In genomic region chr17:17807440-17807839, GRCh38 we compare ENCODE assay signal across 32 cellular contexts. TPM values are rescaled to one million over a fixed set of nuclear protein-coding genes. Genes with fewer than 3 reads are reported as not detected.
DNase-seq lines count a peak whose midpoint lies in the region; ATAC-seq and TF ChIP-seq lines count a peak whose summit lies in the region.
"Had no signal": no experiment of that assay in that cellular context is flagged by ENCODE, and none has a peak within 500 bp of the region (broad histone marks: within the 10 kb centered on the region; RNA-seq: fewer than 3 reads in every experiment).

No MANE protein-coding gene starts in this region.

- H3K36me3 ChIP-seq in Panc1 (ENCODE audit: control insufficient read depth, insufficient read depth, low read length) (no peaks in the 10 kb centered on the region; the same call in 1 of the 2 replicates), suprapubic skin (no peaks in the 10 kb centered on the region)

- TF ChIP-seq EP300 in suprapubic skin (IDR thresholded peaks at IDR 0.05), result no peak

- ATAC-seq in activated naive CD8-positive, alpha-beta T cell treated with anti-CD3 and anti-CD28 coated beads, Interleukin-2, amount 50 U/mL, for 24 hours, result no peak
- ATAC-seq in Panc1, result no peak
- ATAC-seq: right cardiac atrium; stimulated activated naive CD8-positive, alpha-beta T cell treated with anti-CD3 and anti-CD28 coated beads, Interleukin-15, amount 100 ng/mL, for 72 hours had no signal

- no peaks in the 10 kb centered on the region for H3K9me3 ChIP-seq in Panc1 (ENCODE audit: control insufficient read depth, insufficient read depth, low read depth, low read length)
- no peaks in the 10 kb centered on the region for H3K9me3 ChIP-seq in suprapubic skin
- H3K9me3 ChIP-seq: neutrophil, Peyer's patch, thyroid gland had no signal

- POLR2A ChIA-PET in Panc1 (lab: Charles Lee), result no interaction called here

- no CpG with 5 or more reads among the region's 5 CpGs for WGBS in suprapubic skin

- no peaks in the 10 kb centered on the region for H3K9me3 Mint-ChIP-seq in activated naive CD8-positive, alpha-beta T cell treated with anti-CD3 and anti-CD28 coated beads for 36 hours
- H3K9me3 Mint-ChIP-seq in activated naive CD8-positive, alpha-beta T cell treated with anti-CD3 and anti-CD28 coated beads, Interleukin-2, amount 50 U/mL, for 24 hours, result no peaks in the 10 kb centered on the region
- no peaks in the 10 kb centered on the region for H3K9me3 Mint-ChIP-seq in endothelial cell (ENCODE audit: unreplicated experiment)
- H3K9me3 Mint-ChIP-seq: activated naive CD4-positive, alpha-beta T cell treated with anti-CD3 and anti-CD28 coated beads for 36 hours; stimulated activated naive CD8-positive, alpha-beta T cell treated with anti-CD3 and anti-CD28 coated beads, Interleukin-15, amount 100 ng/mL, for 72 hours had no signal

- H3K27ac Mint-ChIP-seq in activated naive CD8-positive, alpha-beta T cell treated with anti-CD3 and anti-CD28 coated beads for 36 hours, result peak overlapping the region; percentile 6
- no peak overlapping the region for H3K27ac Mint-ChIP-seq in activated naive CD8-positive, alpha-beta T cell treated with anti-CD3 and anti-CD28 coated beads, Interleukin-2, amount 50 U/mL, for 24 hours
- H3K27ac Mint-ChIP-seq in endothelial cell (ENCODE audit: unreplicated experiment), result peak overlapping the region; percentile 36
- H3K27ac Mint-ChIP-seq: activated naive CD4-positive, alpha-beta T cell treated with anti-CD3 and anti-CD28 coated beads for 36 hours had no signal

- CTCF ChIA-PET in Panc1 (lab: Charles Lee), result interaction anchor here (0.5 kb wide), 1 partner anchor 25 kb away, joined by 3 read pairs; no protein-coding TSS in a partner anchor

- TF ChIP-seq CTCF in Panc1 (IDR thresholded peaks at IDR 0.05) (no peak), endothelial cell (IDR thresholded peaks at IDR 0.05; ENCODE audit: unreplicated experiment) (no peak), suprapubic skin (IDR thresholded peaks at IDR 0.05) (no peak)

- H3K27ac ChIP-seq in Panc1 (ENCODE audit: low read length) (peak overlapping the region; percentile 39; the same call in 1 of the 2 replicates), suprapubic skin (peak overlapping the region; percentile 25)
- H3K27ac ChIP-seq: brain microvascular endothelial cell, HL-60, KMS-11, neutrophil, Peyer's patch, thyroid gland, WERI-Rb-1 had no signal

- no TSS peak for BruUV-seq in Panc1 (replicated peaks; lab: Mats Ljungman, UMichigan)

- peaks cover 16% of the 10 kb centered on the region for H3K4me1 Mint-ChIP-seq in activated naive CD8-positive, alpha-beta T cell treated with anti-CD3 and anti-CD28 coated beads for 36 hours
- peaks cover 16% of the 10 kb centered on the region for H3K4me1 Mint-ChIP-seq in activated naive CD8-positive, alpha-beta T cell treated with anti-CD3 and anti-CD28 coated beads, Interleukin-2, amount 50 U/mL, for 24 hours
- peaks cover 16% of the 10 kb centered on the region for H3K4me1 Mint-ChIP-seq in endothelial cell (ENCODE audit: unreplicated experiment)

- H3K4me3 Mint-ChIP-seq in activated naive CD8-positive, alpha-beta T cell treated with anti-CD3 and anti-CD28 coated beads for 36 hours, result no peak overlapping the region
- H3K4me3 Mint-ChIP-seq in activated naive CD8-positive, alpha-beta T cell treated with anti-CD3 and anti-CD28 coated beads, Interleukin-2, amount 50 U/mL, for 24 hours, result no peak overlapping the region
- no peak overlapping the region for H3K4me3 Mint-ChIP-seq in endothelial cell (ENCODE audit: unreplicated experiment)
- H3K4me3 Mint-ChIP-seq: activated naive CD4-positive, alpha-beta T cell treated with anti-CD3 and anti-CD28 coated beads for 36 hours; stimulated activated naive CD8-positive, alpha-beta T cell treated with anti-CD3 and anti-CD28 coated beads, Interleukin-15, amount 100 ng/mL, for 72 hours had no signal

- no peak for DNase-seq in activated naive CD8-positive, alpha-beta T cell treated with anti-CD3 and anti-CD28 coated beads for 36 hours
- no peak for DNase-seq in activated naive CD8-positive, alpha-beta T cell treated with anti-CD3 and anti-CD28 coated beads, Interleukin-2, amount 50 U/mL, for 24 hours
- no peak for DNase-seq in Panc1 (ENCODE audit: low read depth, low spot score)
- DNase-seq in endothelial cell (ENCODE audit: low spot score), result no peak
- no peak for DNase-seq in suprapubic skin (ENCODE audit: low spot score in 2 of 2)
- DNase-seq in AML-193 (lab: John Stamatoyannopoulos, UW), result no peak
- no peak for DNase-seq in NCI-H82 treated with DMSO at 0.1 percent for 48 hours (lab: John Stamatoyannopoulos, UW; ENCODE audit: unreplicated experiment)
- no peak for DNase-seq in stimulated activated CD8-positive, alpha-beta memory T cell treated with anti-CD3 and anti-CD28 coated beads, Interleukin-4, amount 100 ng/mL, for 48 hours
- DNase-seq: ACHN; activated CD4-positive, alpha-beta T cell treated with anti-CD3 and anti-CD28 coated beads for 4 hours; activated naive CD4-positive, alpha-beta T cell treated with anti-CD3 and anti-CD28 coated beads for 36 hours; activated T-cell treated with anti-CD3 and anti-CD28 coated beads, Interleukin-2, amount 50 U/mL, for 48 hours; brain microvascular endothelial cell; left colon; mesenchymal stem cell; MM.1S; NCI-H1417 treated with DMSO at 0.1 percent for 48 hours; NCI-H2081 treated with DMSO at 0.1 percent for 48 hours; NCI-H2227 treated with DMSO at 0.1 percent for 48 hours; NCI-H526; Peyer's patch; posterior cingulate gyrus; right cardiac atrium; stimulated activated CD4-positive, alpha-beta T cell treated with anti-CD3 and anti-CD28 coated beads, Interleukin-2, amount 100 ng/mL, for 24 hours; stimulated activated naive CD8-positive, alpha-beta T cell treated with anti-CD3 and anti-CD28 coated beads, Interleukin-15, amount 100 ng/mL, for 72 hours; SW 1271; T1000; thyroid gland; WERI-Rb-1 had no signal

- no peak overlapping the region for H3K4me3 ChIP-seq in Panc1 (ENCODE audit: low read depth in 2 of 2, low read length in 2 of 2)
- H3K4me3 ChIP-seq in suprapubic skin, result no peak overlapping the region
- H3K4me3 ChIP-seq: Peyer's patch, thyroid gland had no signal

- H3K4me1 ChIP-seq in Panc1 (ENCODE audit: control insufficient read depth, insufficient read depth, low read length), result peaks cover 48% of the 10 kb centered on the region
- peaks cover 56% of the 10 kb centered on the region for H3K4me1 ChIP-seq in suprapubic skin

- H3K36me3 Mint-ChIP-seq in activated naive CD8-positive, alpha-beta T cell treated with anti-CD3 and anti-CD28 coated beads for 36 hours, result peaks cover 6% of the 10 kb centered on the region
- H3K36me3 Mint-ChIP-seq in activated naive CD8-positive, alpha-beta T cell treated with anti-CD3 and anti-CD28 coated beads, Interleukin-2, amount 50 U/mL, for 24 hours (ENCODE audit: low read depth), result peaks cover 6% of the 10 kb centered on the region
- peaks cover 20% of the 10 kb centered on the region for H3K36me3 Mint-ChIP-seq in endothelial cell (ENCODE audit: low read depth, unreplicated experiment)

- in situ Hi-C loops in Panc1 (cut with HindIII; ENCODE audit: low pct_unique_long_range_greater_than_20kb, low sequenced_read_pairs), result no loop called here

- H3K27me3 Mint-ChIP-seq in activated naive CD8-positive, alpha-beta T cell treated with anti-CD3 and anti-CD28 coated beads for 36 hours, result no peaks in the 10 kb centered on the region
- H3K27me3 Mint-ChIP-seq in activated naive CD8-positive, alpha-beta T cell treated with anti-CD3 and anti-CD28 coated beads, Interleukin-2, amount 50 U/mL, for 24 hours, result no peaks in the 10 kb centered on the region
- H3K27me3 Mint-ChIP-seq in endothelial cell (ENCODE audit: unreplicated experiment), result peaks cover 34% of the 10 kb centered on the region
- H3K27me3 Mint-ChIP-seq: stimulated activated naive CD8-positive, alpha-beta T cell treated with anti-CD3 and anti-CD28 coated beads, Interleukin-15, amount 100 ng/mL, for 72 hours had no signal

- TF ChIP-seq POLR2A in suprapubic skin (IDR thresholded peaks at IDR 0.05), result no peak

- intact Hi-C loops in Panc1 (cut with micrococcal nuclease; ENCODE audit: unreplicated experiment), result no loop called here

- no peaks in the 10 kb centered on the region for H3K27me3 ChIP-seq in Panc1 (ENCODE audit: control insufficient read depth, insufficient read depth, low read length)
- no peaks in the 10 kb centered on the region for H3K27me3 ChIP-seq in suprapubic skin
- H3K27me3 ChIP-seq: brain microvascular endothelial cell, neutrophil, Peyer's patch, thyroid gland had no signal

RNA-seq across cellular contexts. Expression of gene SREBF1, which starts 29.3 kb away (rescaled TPM):
- 100 to 1,000 TPM; 123 to 131 TPM for total RNA-seq in activated naive CD8-positive, alpha-beta T cell treated with anti-CD3 and anti-CD28 coated beads for 36 hours
- 230 TPM for total RNA-seq in Panc1 (2021; ENCODE audit: unreplicated experiment)
- 434 TPM for polyA plus RNA-seq in Panc1 (2012; ENCODE audit: insufficient read length)
- total RNA-seq in endothelial cell (ENCODE audit: unreplicated experiment), result 146 TPM
- 100 to 1,000 TPM in 2 of 4 donors, 10 to 100 TPM in 2; 78.1 to 124 (median 91.7) TPM for total RNA-seq in suprapubic skin
